Comparison of ENCODE assay signal across 13 cellular contexts in the genomic region with DNA sequence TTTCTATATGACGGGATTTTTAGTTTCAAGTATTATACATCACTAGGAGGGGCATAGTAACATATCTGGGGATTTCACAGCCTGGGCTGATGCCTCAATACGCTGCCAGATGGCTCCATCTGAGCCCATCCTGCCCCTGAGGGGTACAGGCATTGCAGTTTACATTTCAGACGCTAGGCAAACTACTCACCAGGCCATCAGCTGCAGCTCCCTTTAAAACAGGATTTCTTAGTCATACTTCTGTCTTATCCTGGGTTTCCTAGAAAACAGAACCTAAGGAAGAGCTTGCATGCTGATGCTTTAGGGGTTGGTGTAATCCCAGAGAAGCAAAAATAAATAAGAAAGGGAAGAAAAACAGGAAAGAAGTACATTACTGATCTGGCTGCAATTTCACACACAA.
A peak's percentile ranks its signal among the peaks of the same experiment; 100 is the strongest.
DNase-seq lines count a peak whose midpoint lies in the region; ATAC-seq and TF ChIP-seq lines count a peak whose summit lies in the region.
"Had no signal": no experiment of that assay in that cellular context is flagged by ENCODE, and none has a peak within 500 bp of the region (broad histone marks: within the 10 kb centered on the region; RNA-seq: fewer than 3 reads in every experiment).

No MANE protein-coding gene starts in this region.

- H3K4me3 ChIP-seq in GM23338 (no peak overlapping the region), RWPE2 (ENCODE audit: severe bottlenecking) (no peak overlapping the region), fibroblast of mammary gland (ENCODE audit: control insufficient read depth, low read depth, low read length) (no peak overlapping the region)
- H3K4me3 ChIP-seq: stomach had no signal

- no peaks in the 10 kb centered on the region for H4K20me1 ChIP-seq in GM23338 (replicated peaks; ENCODE audit: insufficient read depth)

- H2AFZ ChIP-seq in GM23338 = peak overlapping the region; percentile 29; the same call in 1 of the 2 replicates
- H2AFZ ChIP-seq: parathyroid adenoma had no signal

- H3K4me1 Mint-ChIP-seq in GM23338 (peaks cover 22% of the 10 kb centered on the region), progenitor cell of endocrine pancreas (ENCODE audit: low read depth) (no peaks in the 10 kb centered on the region)

- H3K9me3 Mint-ChIP-seq in GM23338 = no peaks in the 10 kb centered on the region
- H3K9me3 Mint-ChIP-seq in progenitor cell of endocrine pancreas (ENCODE audit: low read depth) = no peaks in the 10 kb centered on the region

- H3K4me3 Mint-ChIP-seq in GM23338 = no peak overlapping the region
- no peak overlapping the region for H3K4me3 Mint-ChIP-seq in progenitor cell of endocrine pancreas (ENCODE audit: low read depth)

- H3K4me2 ChIP-seq in GM23338 = no peak overlapping the region

- H3K9me3 ChIP-seq in RWPE2 (ENCODE audit: severe bottlenecking) = no peaks in the 10 kb centered on the region
- H3K9me3 ChIP-seq: stomach had no signal

- H3K4me1 ChIP-seq in GM23338 (ENCODE audit: insufficient read depth) (peaks cover 21% of the 10 kb centered on the region), RWPE2 (ENCODE audit: insufficient read depth, poor library complexity, severe bottlenecking) (no peaks in the 10 kb centered on the region)
- H3K4me1 ChIP-seq: parathyroid adenoma, stomach had no signal

- TF ChIP-seq CTCF in GM23338 (conservative IDR thresholded peaks at IDR 0.05; ENCODE audit: low read depth in 2 of 2) = peak; percentile 25 to 37
- TF ChIP-seq CTCF in RWPE2 (IDR thresholded peaks at IDR 0.05; ENCODE audit: poor library complexity, severe bottlenecking) = peak; percentile 35
- no peak for TF ChIP-seq CTCF in fibroblast of mammary gland (conservative IDR thresholded peaks at IDR 0.05; ENCODE audit: control insufficient read depth, insufficient read depth, low read depth, low read length)
- peak; percentile 21 for TF ChIP-seq CTCF in progenitor cell of endocrine pancreas (IDR thresholded peaks at IDR 0.05; ENCODE audit: unreplicated experiment)

- peaks cover 7% of the 10 kb centered on the region for H3K9me2 ChIP-seq in GM23338 (ENCODE audit: insufficient read depth)

- H3K27me3 ChIP-seq in GM23338 (ENCODE audit: insufficient read depth) (no peaks in the 10 kb centered on the region), RWPE2 (ENCODE audit: insufficient read depth, poor library complexity, severe bottlenecking) (no peaks in the 10 kb centered on the region)
- H3K27me3 ChIP-seq: stomach had no signal

- H3K27ac ChIP-seq in GM23338 (ENCODE audit: low read depth) = no peak overlapping the region
- H3K27ac ChIP-seq in RWPE2 (ENCODE audit: poor library complexity, severe bottlenecking) = no peak overlapping the region
- H3K27ac ChIP-seq in substantia nigra (ENCODE audit: low read depth, low read length, poor library complexity, severe bottlenecking) = no peak overlapping the region
- H3K27ac ChIP-seq: parathyroid adenoma, stomach had no signal

- ATAC-seq in GM23338 (peak; percentile 86), RWPE2 (ENCODE audit: low read depth) (peak; percentile 68; the same call in 2 of the 3 replicates)

- no peaks in the 10 kb centered on the region for H3K79me2 ChIP-seq in GM23338 (replicated peaks; ENCODE audit: insufficient read depth)
- H3K79me2 ChIP-seq: parathyroid adenoma had no signal

- no peaks in the 10 kb centered on the region for H3F3A ChIP-seq in GM23338 (replicated peaks; ENCODE audit: low read depth)

- H3K36me3 Mint-ChIP-seq in GM23338 (ENCODE audit: low read depth) = no peaks in the 10 kb centered on the region
- H3K36me3 Mint-ChIP-seq in progenitor cell of endocrine pancreas (ENCODE audit: insufficient read depth) = no peaks in the 10 kb centered on the region

- H3K27ac Mint-ChIP-seq in GM23338 (no peak overlapping the region), progenitor cell of endocrine pancreas (no peak overlapping the region)

- DNase-seq in GM23338 (ENCODE audit: low spot score) = peak; percentile 34
- no peak for DNase-seq in RWPE2 (ENCODE audit: low spot score)
- peak; percentile 12 for DNase-seq in fibroblast of mammary gland (ENCODE audit: low read depth)
- DNase-seq in progenitor cell of endocrine pancreas (ENCODE audit: low spot score, unreplicated experiment) = no peak
- no peak for DNase-seq in substantia nigra (lab: John Stamatoyannopoulos, UW)
- no peak for DNase-seq in NCI-H2227 treated with DMSO at 0.1 percent for 48 hours (lab: John Stamatoyannopoulos, UW)
- no peak for DNase-seq in T1000 (lab: John Stamatoyannopoulos, UW)
- no peak for DNase-seq in activated CD4-positive, alpha-beta T cell treated with anti-CD3 and anti-CD28 coated beads for 4 hours
- DNase-seq: activated effector memory CD4-positive, alpha-beta T cell treated with Interleukin-2 at 50 U/mL for 16 hours; NCI-H774; stomach; SW 1271 had no signal

- H3K36me3 ChIP-seq in GM23338 (ENCODE audit: insufficient read depth) (no peaks in the 10 kb centered on the region), RWPE2 (ENCODE audit: low read depth) (no peaks in the 10 kb centered on the region)
- H3K36me3 ChIP-seq: stomach had no signal

- no peaks in the 10 kb centered on the region for H3K27me3 Mint-ChIP-seq in GM23338 (ENCODE audit: insufficient read depth, low read depth, poor library complexity)
- H3K27me3 Mint-ChIP-seq in progenitor cell of endocrine pancreas = no peaks in the 10 kb centered on the region

TF ChIP-seq in GM23338, 12 proteins besides CTCF, POLR2A, EP300 and RAD21:
- TF ChIP-seq, protein P1, sequence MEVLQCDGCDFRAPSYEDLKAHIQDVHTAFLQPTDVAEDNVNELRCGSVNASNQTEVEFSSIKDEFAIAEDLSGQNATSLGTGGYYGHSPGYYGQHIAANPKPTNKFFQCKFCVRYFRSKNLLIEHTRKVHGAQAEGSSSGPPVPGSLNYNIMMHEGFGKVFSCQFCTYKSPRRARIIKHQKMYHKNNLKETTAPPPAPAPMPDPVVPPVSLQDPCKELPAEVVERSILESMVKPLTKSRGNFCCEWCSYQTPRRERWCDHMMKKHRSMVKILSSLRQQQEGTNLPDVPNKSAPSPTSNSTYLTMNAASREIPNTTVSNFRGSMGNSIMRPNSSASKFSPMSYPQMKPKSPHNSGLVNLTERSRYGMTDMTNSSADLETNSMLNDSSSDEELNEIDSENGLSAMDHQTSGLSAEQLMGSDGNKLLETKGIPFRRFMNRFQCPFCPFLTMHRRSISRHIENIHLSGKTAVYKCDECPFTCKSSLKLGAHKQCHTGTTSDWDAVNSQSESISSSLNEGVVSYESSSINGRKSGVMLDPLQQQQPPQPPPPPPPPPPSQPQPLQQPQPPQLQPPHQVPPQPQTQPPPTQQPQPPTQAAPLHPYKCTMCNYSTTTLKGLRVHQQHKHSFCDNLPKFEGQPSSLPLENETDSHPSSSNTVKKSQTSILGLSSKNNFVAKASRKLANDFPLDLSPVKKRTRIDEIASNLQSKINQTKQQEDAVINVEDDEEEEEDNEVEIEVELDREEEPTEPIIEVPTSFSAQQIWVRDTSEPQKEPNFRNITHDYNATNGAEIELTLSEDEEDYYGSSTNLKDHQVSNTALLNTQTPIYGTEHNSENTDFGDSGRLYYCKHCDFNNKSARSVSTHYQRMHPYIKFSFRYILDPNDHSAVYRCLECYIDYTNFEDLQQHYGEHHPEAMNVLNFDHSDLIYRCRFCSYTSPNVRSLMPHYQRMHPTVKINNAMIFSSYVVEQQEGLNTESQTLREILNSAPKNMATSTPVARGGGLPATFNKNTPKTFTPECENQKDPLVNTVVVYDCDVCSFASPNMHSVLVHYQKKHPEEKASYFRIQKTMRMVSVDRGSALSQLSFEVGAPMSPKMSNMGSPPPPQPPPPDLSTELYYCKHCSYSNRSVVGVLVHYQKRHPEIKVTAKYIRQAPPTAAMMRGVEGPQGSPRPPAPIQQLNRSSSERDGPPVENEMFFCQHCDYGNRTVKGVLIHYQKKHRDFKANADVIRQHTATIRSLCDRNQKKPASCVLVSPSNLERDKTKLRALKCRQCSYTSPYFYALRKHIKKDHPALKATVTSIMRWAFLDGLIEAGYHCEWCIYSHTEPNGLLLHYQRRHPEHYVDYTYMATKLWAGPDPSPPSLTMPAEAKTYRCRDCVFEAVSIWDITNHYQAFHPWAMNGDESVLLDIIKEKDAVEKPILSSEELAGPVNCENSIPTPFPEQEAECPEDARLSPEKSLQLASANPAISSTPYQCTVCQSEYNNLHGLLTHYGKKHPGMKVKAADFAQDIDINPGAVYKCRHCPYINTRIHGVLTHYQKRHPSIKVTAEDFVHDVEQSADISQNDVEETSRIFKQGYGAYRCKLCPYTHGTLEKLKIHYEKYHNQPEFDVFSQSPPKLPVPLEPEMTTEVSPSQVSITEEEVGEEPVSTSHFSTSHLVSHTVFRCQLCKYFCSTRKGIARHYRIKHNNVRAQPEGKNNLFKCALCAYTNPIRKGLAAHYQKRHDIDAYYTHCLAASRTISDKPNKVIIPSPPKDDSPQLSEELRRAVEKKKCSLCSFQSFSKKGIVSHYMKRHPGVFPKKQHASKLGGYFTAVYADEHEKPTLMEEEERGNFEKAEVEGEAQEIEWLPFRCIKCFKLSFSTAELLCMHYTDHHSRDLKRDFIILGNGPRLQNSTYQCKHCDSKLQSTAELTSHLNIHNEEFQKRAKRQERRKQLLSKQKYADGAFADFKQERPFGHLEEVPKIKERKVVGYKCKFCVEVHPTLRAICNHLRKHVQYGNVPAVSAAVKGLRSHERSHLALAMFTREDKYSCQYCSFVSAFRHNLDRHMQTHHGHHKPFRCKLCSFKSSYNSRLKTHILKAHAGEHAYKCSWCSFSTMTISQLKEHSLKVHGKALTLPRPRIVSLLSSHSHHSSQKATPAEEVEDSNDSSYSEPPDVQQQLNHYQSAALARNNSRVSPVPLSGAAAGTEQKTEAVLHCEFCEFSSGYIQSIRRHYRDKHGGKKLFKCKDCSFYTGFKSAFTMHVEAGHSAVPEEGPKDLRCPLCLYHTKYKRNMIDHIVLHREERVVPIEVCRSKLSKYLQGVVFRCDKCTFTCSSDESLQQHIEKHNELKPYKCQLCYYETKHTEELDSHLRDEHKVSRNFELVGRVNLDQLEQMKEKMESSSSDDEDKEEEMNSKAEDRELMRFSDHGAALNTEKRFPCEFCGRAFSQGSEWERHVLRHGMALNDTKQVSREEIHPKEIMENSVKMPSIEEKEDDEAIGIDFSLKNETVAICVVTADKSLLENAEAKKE (CRISPR knock-in tag; IDR thresholded peaks at IDR 0.05) = 0 out of 2 replicates have a peak, but pooled peaks have one; percentile 2
- TF ChIP-seq ZNF114 (CRISPR knock-in tag; IDR thresholded peaks at IDR 0.05) = no peak
TF ChIP-seq in GM23338: peak in this region for 1.

Comparison
In these comparisons a context has a peak if more than half of its experiments do, and no peak if none do; other contexts are left out.
1. DNase-seq: peak in GM23338 (single experiment) and fibroblast of mammary gland (single experiment); none in RWPE2 (single experiment), progenitor cell of endocrine pancreas (single experiment), substantia nigra (0 of 49), NCI-H2227 treated with DMSO at 0.1 percent for 48 hours (single experiment), T1000 (single experiment) and activated CD4-positive, alpha-beta T cell treated with anti-CD3 and anti-CD28 coated beads for 4 hours (0 of 2).